ENCODE assay signal across 11 cellular contexts in the genomic region with DNA sequence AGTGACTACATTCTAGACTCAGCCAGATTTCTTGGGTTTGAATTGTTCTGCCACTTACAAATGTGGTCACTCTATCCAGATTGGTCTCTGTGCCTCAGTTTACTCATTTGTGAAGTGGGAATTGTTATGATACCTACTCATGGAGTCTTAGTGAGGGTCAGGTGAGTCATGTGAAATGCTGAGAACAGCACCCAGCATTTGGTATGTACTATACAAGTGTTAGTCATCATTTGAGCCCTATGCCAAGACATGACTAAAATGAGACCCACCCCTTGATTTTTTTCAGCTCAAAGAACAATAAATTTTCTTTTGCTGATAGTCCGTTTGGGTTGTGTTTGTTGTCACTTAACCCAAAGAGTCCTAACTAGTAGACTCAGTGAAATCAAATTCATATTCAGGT.
DNase-seq lines count a peak whose midpoint lies in the region; ATAC-seq and TF ChIP-seq lines count a peak whose summit lies in the region.
"Had no signal": no experiment of that assay in that cellular context is flagged by ENCODE, and none has a peak within 500 bp of the region (broad histone marks: within the 10 kb centered on the region; RNA-seq: fewer than 3 reads in every experiment).

No MANE protein-coding gene starts in this region.

- no peak overlapping the region for H3K4me3 ChIP-seq in astrocyte of the cerebellum (ENCODE audit: low read depth, low read length)
- H3K4me3 ChIP-seq: coronary artery had no signal

- in situ Hi-C loops in astrocyte of the cerebellum (cut with HindIII; ENCODE audit: low sequenced_read_pairs): no loop called here

- peak; percentile 51 for DNase-seq in AG08396 (ENCODE audit: low spot score)
- peak; percentile 90 for DNase-seq in HS-5 (ENCODE audit: low read depth)
- peak; percentile 77 for DNase-seq in astrocyte of the cerebellum (ENCODE audit: low read depth)
- peak; percentile 76 for DNase-seq in kidney glomerular epithelial cell (lab: John Stamatoyannopoulos, UW)
- DNase-seq in GM20000 (ENCODE audit: low spot score): no peak
- DNase-seq in left lobe of liver (ENCODE audit: low spot score): no peak
- DNase-seq: CD4-positive, alpha-beta T cell; T-helper 17 cell had no signal

- TF ChIP-seq CTCF in astrocyte of the cerebellum (IDR thresholded peaks at IDR 0.05; ENCODE audit: low read depth, low read length, missing control alignments) (no peak), GM20000 (IDR thresholded peaks at IDR 0.05; ENCODE audit: extremely low read depth, missing control alignments) (no peak)

- ATAC-seq in HG02840 (IDR thresholded peaks at IDR 0.05; ENCODE audit: low FRiP score, unreplicated experiment) (no peak), HG03108 (IDR thresholded peaks at IDR 0.05; ENCODE audit: unreplicated experiment) (no peak), left lobe of liver (no peak)
- ATAC-seq: T-helper 17 cell had no signal

Comparison
In these comparisons a context has a peak if more than half of its experiments do, and no peak if none do; other contexts are left out.
1. DNase-seq: peak in AG08396 (single experiment), HS-5 (single experiment), astrocyte of the cerebellum (single experiment) and kidney glomerular epithelial cell (single experiment); none in GM20000 (single experiment) and left lobe of liver (single experiment).